ENCODE assay signal across 8 cellular contexts in the genomic region with DNA sequence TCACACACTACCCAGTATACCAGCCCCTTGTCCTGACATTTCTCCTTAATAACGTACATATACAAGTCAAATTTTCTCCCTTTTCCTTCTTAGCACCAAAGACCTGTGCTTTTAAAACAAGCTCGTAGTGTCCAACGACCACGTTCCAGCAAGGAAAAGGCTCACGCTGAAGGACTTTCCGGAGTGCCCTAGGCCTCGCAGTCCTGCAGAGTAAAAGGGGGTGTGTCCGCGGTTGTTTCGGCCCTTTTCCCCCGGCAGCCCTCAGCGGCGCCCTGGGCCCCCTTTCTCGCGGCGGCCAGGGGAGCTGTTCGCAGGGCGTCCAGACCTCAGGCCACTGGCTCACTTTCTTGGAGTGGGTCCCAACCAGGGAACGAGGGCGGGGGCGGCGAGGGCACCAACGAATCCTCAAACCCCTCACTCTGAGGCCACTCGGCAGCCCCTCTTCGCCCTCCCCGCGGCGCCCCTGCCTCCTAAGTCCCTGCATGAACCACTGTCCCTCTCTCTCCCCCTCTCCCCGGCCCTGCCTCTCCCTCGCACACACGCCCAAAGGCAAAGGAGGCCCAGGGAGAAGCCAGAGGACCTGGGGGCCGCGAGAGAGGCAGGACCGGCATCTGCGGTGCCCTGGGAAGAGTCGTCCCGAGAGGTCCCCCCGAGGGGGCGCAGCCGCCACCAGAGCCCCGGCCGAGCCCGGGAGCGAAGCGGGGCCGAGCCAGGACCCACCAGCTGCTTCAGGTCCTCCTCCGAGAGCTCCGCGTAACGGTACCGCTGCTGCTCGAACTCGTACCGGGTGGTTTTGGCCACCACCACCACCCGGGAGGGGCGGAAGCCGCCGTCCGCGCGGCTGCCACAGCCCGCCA. TPM values are rescaled to one million over a fixed set of nuclear protein-coding genes. Genes with fewer than 3 reads are reported as not detected.
DNase-seq lines count a peak whose midpoint lies in the region; ATAC-seq, FAIRE-seq and TF ChIP-seq lines count a peak whose summit lies in the region.

No MANE protein-coding gene starts in this region.

- FAIRE-seq in astrocyte (lab: Jason Lieb, UNC) = no peak

- H3K36me3 Mint-ChIP-seq in T-cell (no peaks in the 10 kb centered on the region), astrocyte (ENCODE audit: low read depth, unreplicated experiment) (no peaks in the 10 kb centered on the region)

- peaks cover 10% of the 10 kb centered on the region; the same call in 1 of the 2 replicates for H3F3A ChIP-seq in GM23248 (ENCODE audit: insufficient read depth)

- peaks cover 48% of the 10 kb centered on the region for H3K79me2 ChIP-seq in GM23248 (ENCODE audit: insufficient read depth)
- peaks cover 36% of the 10 kb centered on the region; the same call in 1 of the 2 replicates for H3K79me2 ChIP-seq in KMS-11 (ENCODE audit: insufficient read depth, low read depth)
- peaks cover 43% of the 10 kb centered on the region for H3K79me2 ChIP-seq in astrocyte (ENCODE audit: insufficient read depth, low read length)

- H3K27ac Mint-ChIP-seq in T-cell (peak overlapping the region; percentile 86 to 91), astrocyte (ENCODE audit: unreplicated experiment) (peak overlapping the region; percentile 60)

- DNase-seq in G401 (ENCODE audit: low spot score) (peak; percentile 50), GM23248 (peak; percentile 87), T-cell (peak in 19 of 34 experiments; percentile 1 to 46 (median 12)), astrocyte (ENCODE audit: low read depth) (peak; percentile 54), hepatic stellate cell (ENCODE audit: low spot score) (peak; percentile 56), putamen (ENCODE audit: low spot score) (peak; percentile 53), COR-L47 (lab: John Stamatoyannopoulos, UW) (no peak)

- H3K9me3 ChIP-seq in GM23248 (ENCODE audit: low read depth) = no peaks in the 10 kb centered on the region
- H3K9me3 ChIP-seq in astrocyte (ENCODE audit: insufficient read depth, low read depth, low read length) = no peaks in the 10 kb centered on the region

- H3K4me3 ChIP-seq in GM23248 (peak overlapping the region; percentile 81), KMS-11 (IDR thresholded peaks at IDR 0.05; ENCODE audit: insufficient read depth, low read depth, low read length) (no peak overlapping the region), astrocyte (ENCODE audit: insufficient read depth, low read depth, low read length) (peak overlapping the region; percentile 73)

- H3K27me3 ChIP-seq in GM23248 (replicated peaks; ENCODE audit: insufficient read depth) (no peaks in the 10 kb centered on the region), KMS-11 (ENCODE audit: insufficient read depth, low read depth) (no peaks in the 10 kb centered on the region), astrocyte (ENCODE audit: insufficient read depth, low read length) (no peaks in the 10 kb centered on the region)

- H3K36me3 ChIP-seq in GM23248 (ENCODE audit: low read depth) = no peaks in the 10 kb centered on the region
- no peaks in the 10 kb centered on the region for H3K36me3 ChIP-seq in KMS-11 (ENCODE audit: insufficient read depth)
- no peaks in the 10 kb centered on the region for H3K36me3 ChIP-seq in astrocyte (ENCODE audit: insufficient read depth, low read length)

- peaks cover 24% of the 10 kb centered on the region for H3K4me1 ChIP-seq in GM23248 (ENCODE audit: insufficient read depth)
- H3K4me1 ChIP-seq in KMS-11 (ENCODE audit: low read depth, poor library complexity, severe bottlenecking) = peaks cover 54% of the 10 kb centered on the region
- peaks cover 16% of the 10 kb centered on the region for H3K4me1 ChIP-seq in astrocyte (ENCODE audit: insufficient read depth, low read length)

- H3K4me1 Mint-ChIP-seq in T-cell = peaks cover 49 to 56% (median 50%) of the 10 kb centered on the region in 3 donors
- H3K4me1 Mint-ChIP-seq in astrocyte (ENCODE audit: low read depth, unreplicated experiment) = peaks cover 16% of the 10 kb centered on the region

- H3K27me3 Mint-ChIP-seq in T-cell (no peaks in the 10 kb centered on the region), astrocyte (ENCODE audit: low read depth, unreplicated experiment) (no peaks in the 10 kb centered on the region)

- 1% methylated on average over 39 to 44 of the region's 62 CpGs for WGBS in GM23248 (ENCODE audit: low coverage in 1 of 2, low lambda C conversion rate in 2 of 2, missing lambda C conversion rate in 2 of 2), 2 experiments

- in situ Hi-C loops in G401 (cut with HindIII; ENCODE audit: low sequenced_read_pairs) (no loop called here), GM23248 (cut with MboI) (no loop called here)

- H3K9me3 Mint-ChIP-seq in T-cell (no peaks in the 10 kb centered on the region), astrocyte (ENCODE audit: unreplicated experiment) (no peaks in the 10 kb centered on the region)

- CTCF ChIA-PET in T-cell (lab: Charles Lee) = interaction anchor here (0.8 to 2.9 kb wide), 9 partner anchors 14 to 1312 kb away, joined by 3 to 8 read pairs (median 4); partner anchors contain the start of genes DNAJC21 (in 1 of the 2), LMBRD2 (in 1 of the 2) and SKP2 (in 1 of the 2)

- peak overlapping the region; percentile 96 for H3K4me2 ChIP-seq in GM23248 (ENCODE audit: unreplicated experiment)
- peak overlapping the region; percentile 83 for H3K4me2 ChIP-seq in KMS-11
- peak overlapping the region; percentile 94 for H3K4me2 ChIP-seq in astrocyte (ENCODE audit: low read length)

- H3K9ac ChIP-seq in GM23248 (peak overlapping the region; percentile 96), KMS-11 (peak overlapping the region; percentile 96), astrocyte (ENCODE audit: low read length) (peak overlapping the region; percentile 90)

- peak in 2 of 4 experiments; percentile 6 to 15 for ATAC-seq in T-cell (replicated peaks in 1 of 4)

- TF ChIP-seq CTCF in KMS-11 (conservative IDR thresholded peaks at IDR 0.05; ENCODE audit: low read depth, low read length) (no peak), astrocyte (IDR thresholded peaks at IDR 0.05; ENCODE audit: insufficient read depth, low read depth, low read length) (no peak)

- H2AFZ ChIP-seq in GM23248 (peak overlapping the region; percentile 76), KMS-11 (ENCODE audit: low read depth) (peak overlapping the region; percentile 60; the same call in 1 of the 2 replicates), astrocyte (ENCODE audit: low read depth, low read length) (peak overlapping the region; percentile 94)

- H3K27ac ChIP-seq in GM23248 (peak overlapping the region; percentile 93), KMS-11 (peak overlapping the region; percentile 96), astrocyte (ENCODE audit: low read depth, low read length) (peak overlapping the region; percentile 94)

- no peaks in the 10 kb centered on the region for H3K9me2 ChIP-seq in GM23248 (ENCODE audit: insufficient read depth)

- POLR2A ChIA-PET in T-cell (lab: Charles Lee) = interaction anchor here in 1 of 2 donors (0.6 kb wide), 1 partner anchor 1311 kb away, joined by 3 read pairs; no protein-coding TSS in a partner anchor

- H3K4me3 Mint-ChIP-seq in T-cell (peak overlapping the region; percentile 78 to 83 (median 83)), astrocyte (ENCODE audit: unreplicated experiment) (peak overlapping the region; percentile 91)

- H4K20me1 ChIP-seq in GM23248 (ENCODE audit: insufficient read depth) = peaks cover 8% of the 10 kb centered on the region; the same call in 1 of the 2 replicates
- no peaks in the 10 kb centered on the region for H4K20me1 ChIP-seq in KMS-11 (ENCODE audit: insufficient read depth)
- H4K20me1 ChIP-seq in astrocyte (ENCODE audit: insufficient read depth, low read length) = peaks cover 9% of the 10 kb centered on the region

RNA-seq across cellular contexts. Expression of gene NADK2, which starts 0.7 kb away (rescaled TPM):
- 30.6 and 37.4 TPM in 2 replicates for total RNA-seq in G401 (2014; rRNA removed; shearing (Covaris generic))
- 35.9 and 41.2 TPM in 2 replicates for total RNA-seq in GM23248 (2014; rRNA removed; shearing (Covaris generic))
- polyA plus RNA-seq in GM23248 (2016; fragmentation: Nextera tagmentation; extraction: Ambion mirVana) = 13.2 and 15.3 TPM in 2 replicates
- total RNA-seq in T-cell (10 to 100 TPM; 10.3 to 13.9 (median 13.2) TPM), astrocyte (20.7 and 24.5 TPM in 2 replicates)
